25 cellular contexts compared by ENCODE assay signal in the genomic region with DNA sequence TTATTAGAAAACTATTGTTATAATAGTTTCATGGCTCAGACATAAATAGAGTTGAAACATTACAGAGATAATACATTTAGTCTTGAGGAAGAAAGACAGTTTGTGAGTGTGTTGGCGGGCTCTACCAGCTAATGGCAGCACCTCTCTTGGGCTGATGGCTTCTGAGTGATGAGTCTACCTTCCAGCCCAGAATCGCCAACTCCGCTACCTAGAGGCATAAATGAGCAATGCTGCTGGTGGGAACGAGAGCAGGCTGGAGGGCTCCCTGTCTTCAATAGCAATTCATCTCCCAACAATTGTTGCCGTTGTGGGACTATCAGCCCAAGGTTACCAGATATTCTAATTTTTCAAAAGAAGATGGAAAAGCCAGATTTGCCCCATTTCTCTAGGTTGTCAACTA.
DNase-seq lines count a peak whose midpoint lies in the region; ATAC-seq and TF ChIP-seq lines count a peak whose summit lies in the region.
"Had no signal": no experiment of that assay in that cellular context is flagged by ENCODE, and none has a peak within 500 bp of the region (broad histone marks: within the 10 kb centered on the region; RNA-seq: fewer than 3 reads in every experiment).

No MANE protein-coding gene starts in this region.

- no peak overlapping the region for H4K91ac ChIP-seq in IMR-90 (ENCODE audit: insufficient read depth, low read depth, low read length)

- H3K4ac ChIP-seq in IMR-90 (ENCODE audit: low read depth, low read length) (peak overlapping the region; percentile 76), mesendoderm (ENCODE audit: low read depth, low read length) (no peak overlapping the region)

- H3K14ac ChIP-seq in IMR-90 (replicated peaks; ENCODE audit: low read depth, low read length), result peak overlapping the region; percentile 80; the same call in 1 of the 2 replicates

- H3K23ac ChIP-seq in IMR-90 (ENCODE audit: low read depth, low read length) (no peak overlapping the region), mesendoderm (ENCODE audit: low read length) (no peak overlapping the region)

- intact Hi-C loops in IMR-90 (cut with micrococcal nuclease), result no loop called here
- intact Hi-C loops in mammary epithelial cell (cut with micrococcal nuclease), result no loop called here

- H3K18ac ChIP-seq in IMR-90 (ENCODE audit: low read depth, low read length) (peak overlapping the region; percentile 63), mesendoderm (ENCODE audit: low read length) (no peak overlapping the region)

- H3K4me3 Mint-ChIP-seq in activated naive CD8-positive, alpha-beta T cell treated with anti-CD3 and anti-CD28 coated beads, Interleukin-2, amount 50 U/mL, for 24 hours, result no peak overlapping the region
- H3K4me3 Mint-ChIP-seq: activated CD4-positive, alpha-beta memory T cell treated with anti-CD3 and anti-CD28 coated beads for 36 hours; neural progenitor cell had no signal

- H3K9me3 Mint-ChIP-seq in activated naive CD8-positive, alpha-beta T cell treated with anti-CD3 and anti-CD28 coated beads, Interleukin-2, amount 50 U/mL, for 24 hours, result no peaks in the 10 kb centered on the region
- H3K9me3 Mint-ChIP-seq: activated CD4-positive, alpha-beta memory T cell treated with anti-CD3 and anti-CD28 coated beads for 36 hours; neural progenitor cell had no signal

- no peak for TF ChIP-seq POLR2A in IMR-90 (IDR thresholded peaks at IDR 0.05; ENCODE audit: low read depth, low read length)

- H3K9me1 ChIP-seq in IMR-90 (ENCODE audit: insufficient read depth, low read length), result peaks cover 2% of the 10 kb centered on the region; the same call in 1 of the 2 replicates

- no CpG with 5 or more reads among the region's 5 CpGs for WGBS in IMR-90 (ENCODE audit: extremely low coverage in 2 of 2, insufficient read length in 1 of 2), 2 experiments
- WGBS in mesendoderm (ENCODE audit: extremely low coverage, insufficient coverage, low lambda C conversion rate), result no CpG with 5 or more reads among the region's 5 CpGs
- 100% methylated on average over 5 of the region's 5 CpGs for WGBS in mammary epithelial cell (ENCODE audit: low coverage, missing lambda C conversion rate)

- peak overlapping the region; percentile 56 for H2BK5ac ChIP-seq in IMR-90 (ENCODE audit: low read depth, low read length, poor library complexity, severe bottlenecking)
- no peak overlapping the region for H2BK5ac ChIP-seq in mesendoderm (ENCODE audit: low read length)

- TF ChIP-seq CTCF in IMR-90 (conservative IDR thresholded peaks at IDR 0.05; ENCODE audit: low read depth, low read length) (no peak), mammary epithelial cell (conservative IDR thresholded peaks at IDR 0.05 in 1 of 2, IDR thresholded peaks at IDR 0.05 in 1 of 2; ENCODE audit: extremely low read depth in 1 of 2, insufficient read depth in 1 of 2, low read depth in 1 of 2, low read length in 2 of 2) (no peak)

- DNase-seq in ELF-1 (ENCODE audit: low read depth, low spot score), result peak; percentile 17
- DNase-seq in IMR-90, result no peak
- no peak for DNase-seq in activated naive CD8-positive, alpha-beta T cell treated with anti-CD3 and anti-CD28 coated beads, Interleukin-2, amount 50 U/mL, for 24 hours
- DNase-seq in mesendoderm, result peak; percentile 62
- no peak for DNase-seq in NCI-H2171 treated with DMSO at 0.1 percent for 48 hours (lab: John Stamatoyannopoulos, UW)
- DNase-seq in mammary epithelial cell, result no peak
- no peak for DNase-seq in DMS153 (lab: John Stamatoyannopoulos, UW)
- DNase-seq: activated CD4-positive, alpha-beta memory T cell treated with anti-CD3 and anti-CD28 coated beads for 36 hours; activated CD4-positive, CD25-positive, alpha-beta regulatory T cell; activated naive CD4-positive, alpha-beta T cell treated with Interleukin-2 at 50 U/mL for 16 hours; amygdala; cortex of kidney; esophagus squamous epithelium; hippocampal formation; KG1; left ventricle myocardium superior; MM.1S; mucosa of descending colon; NCI-H82; posterior cingulate gyrus; sigmoid colon; SW 1271 had no signal

- TF ChIP-seq RAD21 in IMR-90 (IDR thresholded peaks at IDR 0.05; ENCODE audit: low read length), result no peak

- H3K36me3 Mint-ChIP-seq in activated naive CD8-positive, alpha-beta T cell treated with anti-CD3 and anti-CD28 coated beads, Interleukin-2, amount 50 U/mL, for 24 hours (ENCODE audit: low read depth), result peaks cover 40% of the 10 kb centered on the region

- BruUV-seq in IMR-90 (replicated peaks; lab: Mats Ljungman, UMichigan) (no TSS peak), mammary epithelial cell (replicated peaks; lab: Mats Ljungman, UMichigan) (no TSS peak)

- H3K4me1 ChIP-seq in IMR-90 (ENCODE audit: control insufficient read depth, insufficient read depth, low read length) (peaks cover 9% of the 10 kb centered on the region), mesendoderm (ENCODE audit: control insufficient read depth, low read depth, low read length) (no peaks in the 10 kb centered on the region), mammary epithelial cell (ENCODE audit: insufficient read depth, low read length) (no peaks in the 10 kb centered on the region)
- H3K4me1 ChIP-seq: esophagus squamous epithelium, neural progenitor cell had no signal

- no peaks in the 10 kb centered on the region for H3K9me3 ChIP-seq in IMR-90 (ENCODE audit: control insufficient read depth, insufficient read depth, low read length)
- no peaks in the 10 kb centered on the region for H3K9me3 ChIP-seq in mammary epithelial cell (replicated peaks; ENCODE audit: insufficient read depth, low read length)
- H3K9me3 ChIP-seq: esophagus squamous epithelium, mucosa of descending colon, sigmoid colon had no signal

- peak overlapping the region; percentile 60 for H2BK20ac ChIP-seq in IMR-90 (ENCODE audit: low read depth, low read length)

- ATAC-seq in IMR-90 (ENCODE audit: low read depth) (no peak), HG03432 (IDR thresholded peaks at IDR 0.05; ENCODE audit: unreplicated experiment) (no peak)
- ATAC-seq in activated naive CD8-positive, alpha-beta T cell treated with anti-CD3 and anti-CD28 coated beads, Interleukin-2, amount 50 U/mL, for 24 hours, result no peak
- ATAC-seq: left ventricle myocardium superior, mucosa of descending colon had no signal

- H3K4me1 Mint-ChIP-seq in activated naive CD8-positive, alpha-beta T cell treated with anti-CD3 and anti-CD28 coated beads, Interleukin-2, amount 50 U/mL, for 24 hours, result peaks cover 73% of the 10 kb centered on the region

- H3K4me3 ChIP-seq in IMR-90 (ENCODE audit: insufficient read depth, low read depth, low read length) (no peak overlapping the region), mesendoderm (ENCODE audit: low read length) (no peak overlapping the region), mammary epithelial cell (replicated peaks in 1 of 3; ENCODE audit: insufficient read depth in 1 of 3, low read depth in 2 of 3, low read length in 3 of 3) (no peak overlapping the region)
- H3K4me3 ChIP-seq: esophagus squamous epithelium, mucosa of descending colon, neural progenitor cell, sigmoid colon had no signal

- dilution Hi-C loops in IMR-90 (cut with HindIII; ENCODE audit: low sequenced_read_pairs, unreplicated experiment) (no loop called here), mammary epithelial cell (cut with HindIII; ENCODE audit: low sequenced_read_pairs) (no loop called here)

- H3K79me1 ChIP-seq in IMR-90 (ENCODE audit: low read depth in 1 of 2, low read length in 2 of 2) (peaks cover 3 to 20% of the 10 kb centered on the region in 2 experiments; a peak in 3 of 4 replicates), mesendoderm (ENCODE audit: low read length) (no peaks in the 10 kb centered on the region)

- POLR2A ChIA-PET in IMR-90 (lab: Charles Lee; ENCODE audit: unreplicated experiment), result interaction anchor here (0.7 kb wide), 1 partner anchor 25 kb away, joined by 3 read pairs; no protein-coding TSS in a partner anchor

- in situ Hi-C loops in IMR-90 (cut with MboI; ENCODE audit: low sequenced_read_pairs), result no loop called here
- in situ Hi-C loops in mammary epithelial cell (cut with MboI; ENCODE audit: low sequenced_read_pairs in 2 of 2), result no loop called here

- H3K27ac ChIP-seq in IMR-90 (ENCODE audit: insufficient read depth, low read length) (0 out of 2 replicates have a peak overlapping the region, but pooled peaks have one; percentile 10), mesendoderm (ENCODE audit: low read depth, low read length) (no peak overlapping the region), mammary epithelial cell (ENCODE audit: insufficient read depth, low read depth, low read length) (no peak overlapping the region)
- H3K27ac ChIP-seq: C4-2B, esophagus squamous epithelium, neural progenitor cell, sigmoid colon had no signal

- H2BK120ac ChIP-seq in IMR-90 (ENCODE audit: low read depth, low read length) (peak overlapping the region; percentile 68), mesendoderm (ENCODE audit: low read depth, low read length) (no peak overlapping the region)

- H4K8ac ChIP-seq in IMR-90 (ENCODE audit: low read depth in 2 of 2, low read length in 2 of 2) (peak overlapping the region in 1 of 2 experiments; percentile 56; a peak in 1 of 4 replicates), mesendoderm (ENCODE audit: low read depth, low read length) (no peak overlapping the region)

- no peaks in the 10 kb centered on the region for H3K27me3 ChIP-seq in IMR-90 (ENCODE audit: control insufficient read depth, insufficient read depth, low read length)
- no peaks in the 10 kb centered on the region for H3K27me3 ChIP-seq in mesendoderm (ENCODE audit: insufficient read depth, low read length, poor library complexity)
- H3K27me3 ChIP-seq in mammary epithelial cell (ENCODE audit: insufficient read depth, low read length), result no peaks in the 10 kb centered on the region
- H3K27me3 ChIP-seq: esophagus squamous epithelium, neural progenitor cell, sigmoid colon had no signal

- CTCF ChIA-PET in IMR-90 (lab: Yijun Ruan, JAX) (interaction anchor here (0.6 kb wide), 1 partner anchor 144 kb away, joined by 9 read pairs; no protein-coding TSS in a partner anchor), mammary epithelial cell (lab: Charles Lee; ENCODE audit: low non-redundant PET) (no interaction called here)

- H4K20me1 ChIP-seq in IMR-90 (ENCODE audit: insufficient read depth, low read length) (no peaks in the 10 kb centered on the region), mammary epithelial cell (ENCODE audit: insufficient read depth, low read length) (no peaks in the 10 kb centered on the region)

- H3K36me3 ChIP-seq in IMR-90 (ENCODE audit: control insufficient read depth, insufficient read depth, low read length) (no peaks in the 10 kb centered on the region; the same call in none of the 2 replicates), mesendoderm (ENCODE audit: control insufficient read depth, insufficient read depth, low read length) (no peaks in the 10 kb centered on the region), mammary epithelial cell (ENCODE audit: insufficient read depth, low read length) (no peaks in the 10 kb centered on the region)
- H3K36me3 ChIP-seq: neural progenitor cell, sigmoid colon had no signal

- H3K27ac Mint-ChIP-seq in activated naive CD8-positive, alpha-beta T cell treated with anti-CD3 and anti-CD28 coated beads, Interleukin-2, amount 50 U/mL, for 24 hours, result peak overlapping the region; percentile 76
- H3K27ac Mint-ChIP-seq: neural progenitor cell had no signal

- H3K79me2 ChIP-seq in mesendoderm (ENCODE audit: control insufficient read depth, insufficient read depth, low read length), result no peaks in the 10 kb centered on the region
- no peaks in the 10 kb centered on the region for H3K79me2 ChIP-seq in mammary epithelial cell (ENCODE audit: insufficient read depth, low read length)

- H4K5ac ChIP-seq in IMR-90 (ENCODE audit: low read depth, low read length) (peak overlapping the region; percentile 85), mesendoderm (ENCODE audit: low read length) (no peak overlapping the region)

- H3K9ac ChIP-seq in IMR-90 (ENCODE audit: low read depth, low read length) (no peak overlapping the region), mesendoderm (ENCODE audit: low read length) (no peak overlapping the region), mammary epithelial cell (ENCODE audit: insufficient read depth, low read length) (no peak overlapping the region)
- H3K9ac ChIP-seq: neural progenitor cell had no signal

- no peaks in the 10 kb centered on the region for H3K27me3 Mint-ChIP-seq in activated naive CD8-positive, alpha-beta T cell treated with anti-CD3 and anti-CD28 coated beads, Interleukin-2, amount 50 U/mL, for 24 hours
- H3K27me3 Mint-ChIP-seq: activated CD4-positive, alpha-beta memory T cell treated with anti-CD3 and anti-CD28 coated beads for 36 hours had no signal

- H2AFZ ChIP-seq in IMR-90 (replicated peaks; ENCODE audit: low read length, poor library complexity) (peak overlapping the region; percentile 26), mammary epithelial cell (ENCODE audit: low read depth, low read length) (no peak overlapping the region)
- H2AFZ ChIP-seq: neural progenitor cell had no signal

- H2BK15ac ChIP-seq in IMR-90 (ENCODE audit: low read depth, low read length) (peak overlapping the region; percentile 56; the same call in 1 of the 3 replicates), mesendoderm (replicated peaks; ENCODE audit: low read depth) (no peak overlapping the region)

- H2AK5ac ChIP-seq in IMR-90 (ENCODE audit: low read depth, low read length) (peak overlapping the region; percentile 67; the same call in 1 of the 2 replicates), mesendoderm (ENCODE audit: low read length) (no peak overlapping the region)

- H3K56ac ChIP-seq in IMR-90 (ENCODE audit: extremely low read depth, insufficient read depth, low read length), result no peak overlapping the region
- no peak overlapping the region for H3K56ac ChIP-seq in mesendoderm (ENCODE audit: low read length)

- no peak overlapping the region for H2AK9ac ChIP-seq in IMR-90 (replicated peaks; ENCODE audit: low read depth, low read length, poor library complexity)

- H3K4me2 ChIP-seq in IMR-90 (ENCODE audit: low read depth, low read length) (no peak overlapping the region), mesendoderm (ENCODE audit: low read length) (no peak overlapping the region), mammary epithelial cell (ENCODE audit: insufficient read depth, low read depth, low read length) (no peak overlapping the region)
- H3K4me2 ChIP-seq: neural progenitor cell had no signal

Comparison
In these comparisons a context has a peak if more than half of its experiments do, and no peak if none do; other contexts are left out.
1. DNase-seq: peak in ELF-1 (single experiment) and mesendoderm (single experiment); none in IMR-90 (single experiment), activated naive CD8-positive, alpha-beta T cell treated with anti-CD3 and anti-CD28 coated beads, Interleukin-2, amount 50 U/mL, for 24 hours (single experiment), NCI-H2171 treated with DMSO at 0.1 percent for 48 hours (single experiment), mammary epithelial cell (single experiment) and DMS153 (single experiment).